ENCODE assay signal across 16 cellular contexts in genomic region chr22:19665784-19666662, GRCh38. TPM values are rescaled to one million over a fixed set of nuclear protein-coding genes. Genes with fewer than 3 reads are reported as not detected.
"Had no signal": no experiment of that assay in that cellular context is flagged by ENCODE, and none has a peak within 500 bp of the region (broad histone marks: within the 10 kb centered on the region; RNA-seq: fewer than 3 reads in every experiment).

No MANE protein-coding gene starts in this region.

- H3K27ac ChIP-seq: breast epithelium, parathyroid adenoma, stomach, vagina had no signal

- H3K9me3 ChIP-seq: breast epithelium, stomach, vagina had no signal

- H3K4me1 ChIP-seq: breast epithelium had no signal

- H3K36me3 Mint-ChIP-seq: activated naive CD4-positive, alpha-beta T cell treated with anti-CD3 and anti-CD28 coated beads, Interleukin-2, amount 50 U/mL, for 72 hours had no signal

- H3K4me3 ChIP-seq: breast epithelium, stomach, vagina had no signal

- H3K27ac Mint-ChIP-seq: activated naive CD4-positive, alpha-beta T cell treated with anti-CD3 and anti-CD28 coated beads, Interleukin-2, amount 50 U/mL, for 72 hours had no signal

- H3K9me3 Mint-ChIP-seq: activated naive CD4-positive, alpha-beta T cell treated with anti-CD3 and anti-CD28 coated beads, Interleukin-2, amount 50 U/mL, for 72 hours; activated T-cell treated with anti-CD3 and anti-CD28 coated beads, Interleukin-2, amount 50 U/mL, for 4 hours; neural crest cell had no signal

- H3K4me3 Mint-ChIP-seq: activated T-cell treated with anti-CD3 and anti-CD28 coated beads, Interleukin-2, amount 50 U/mL, for 4 hours; neural crest cell had no signal

- ATAC-seq: activated naive CD4-positive, alpha-beta T cell treated with anti-CD3 and anti-CD28 coated beads, Interleukin-2, amount 50 U/mL, for 72 hours; activated T-cell treated with anti-CD3 and anti-CD28 coated beads, Interleukin-2, amount 50 U/mL, for 4 hours had no signal

- H3K27me3 ChIP-seq: breast epithelium, vagina had no signal

- DNase-seq: activated CD4-positive, alpha-beta T cell treated with anti-CD3 and anti-CD28 coated beads, Interleukin-2, amount 50 U/mL, for 48 hours; activated CD4-positive, CD25-positive, alpha-beta regulatory T cell treated with anti-CD3 and anti-CD28 coated beads, Interleukin-2, amount 50 U/mL, for 72 hours; activated effector memory CD4-positive, alpha-beta T cell treated with anti-CD3 and anti-CD28 coated beads, Interleukin-2, amount 50 U/mL, for 16 hours; activated T-cell treated with anti-CD3 and anti-CD28 coated beads, Interleukin-2, amount 50 U/mL, for 4 hours; amygdala; foreskin melanocyte; stimulated activated CD4-positive, alpha-beta T cell treated with anti-CD3 and anti-CD28 coated beads, Interleukin-15, amount 100 ng/mL, for 24 hours; stimulated activated CD4-positive, alpha-beta T cell treated with anti-CD3 and anti-CD28 coated beads, Interleukin-4, amount 100 ng/mL, for 24 hours; stomach had no signal

- H3K36me3 ChIP-seq: breast epithelium, stomach, vagina had no signal

RNA-seq across cellular contexts. Expression of gene SEPTIN5, which starts 48.3 kb away (rescaled TPM):
- total RNA-seq: T-helper 2 cell treated with Interferon-gamma antibody and Interleukin-4, amounts not matched to agents 100 ng/mL and 5 ng/mL, for 36 hours had no signal

RNA-seq across cellular contexts. Expression of gene GP1BB, which starts 57.3 kb away (rescaled TPM):
- total RNA-seq: activated naive CD4-positive, alpha-beta T cell treated with anti-CD3 and anti-CD28 coated beads, Interleukin-2, amount 50 U/mL, for 72 hours; renal cortical epithelial cell; T-helper 2 cell treated with Interferon-gamma antibody and Interleukin-4, amounts not matched to agents 100 ng/mL and 5 ng/mL, for 36 hours had no signal
